Comparison of ENCODE assay signal across 9 cellular contexts in the genomic region with DNA sequence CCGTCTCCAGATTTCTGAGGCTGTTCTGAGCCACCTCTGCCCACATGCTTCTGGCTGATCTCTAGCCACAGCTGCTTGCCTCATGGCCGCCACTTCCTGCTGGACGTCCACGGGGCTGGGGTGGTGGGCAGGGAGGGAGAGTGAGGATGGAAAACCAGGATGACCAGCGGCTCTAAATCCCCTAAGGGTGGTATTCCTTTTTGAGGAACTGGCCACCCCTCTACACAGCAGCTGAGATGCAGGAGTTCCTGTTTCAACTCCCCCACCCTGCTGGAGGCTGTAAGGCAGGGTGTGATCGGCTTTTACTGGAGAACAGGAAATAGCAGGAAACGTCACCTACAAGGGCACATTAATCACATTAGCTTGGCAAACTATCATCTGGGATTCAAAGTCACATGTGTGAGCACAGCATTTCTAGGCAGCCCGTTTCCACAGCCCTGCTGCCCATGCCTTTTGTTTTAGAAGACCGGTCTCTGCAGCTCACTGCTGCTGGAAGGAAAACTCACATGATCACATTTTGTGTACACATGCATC.
DNase-seq lines count a peak whose midpoint lies in the region; ATAC-seq and TF ChIP-seq lines count a peak whose summit lies in the region.
"Had no signal": no experiment of that assay in that cellular context is flagged by ENCODE, and none has a peak within 500 bp of the region (broad histone marks: within the 10 kb centered on the region; RNA-seq: fewer than 3 reads in every experiment).

No MANE protein-coding gene starts in this region.

- TF ChIP-seq CTCF in mucosa of descending colon (IDR thresholded peaks at IDR 0.05), result no peak

- H3K9me3 Mint-ChIP-seq in dendritic cell treated with granulocyte-macrophage colony-stimulating factor and Interleukin-4, amounts not matched to agents 40 ng/mL and 50 ng/mL, for 4 days, result peaks cover 13% of the 10 kb centered on the region
- peaks cover 11% of the 10 kb centered on the region for H3K9me3 Mint-ChIP-seq in activated T-helper 1 cell treated with anti-CD3 and anti-CD28 coated beads, Interleukin-12 subunit alpha, Interleukin-12 subunit beta, Interleukin-2, Interleukin-4 antibody, amounts not matched to agents 30 ng/mL and 10 ng/mL and 1 ng/mL, durations not matched to agents 14 hours and 24 hours and 36 hours

- H3K27ac ChIP-seq in BLaER1 treated with 17β-estradiol and CSF1 and Interleukin-3, amounts not matched to agents 10 nM and 100 nM, result peak overlapping the region in 5 of 11 experiments; percentile 22 to 78 (median 55); a peak in 7 of 22 replicates

- intact Hi-C loops in dendritic cell treated with granulocyte-macrophage colony-stimulating factor and Interleukin-4, amounts not matched to agents 40 ng/mL and 50 ng/mL, for 4 days (cut with micrococcal nuclease), result loop anchor here (10.0 kb wide), 1 partner anchor 458 kb away; the partner anchor contains the start of gene CDYL
- intact Hi-C loops in mucosa of descending colon (cut with DNase I, micrococcal nuclease), result no loop called here
- intact Hi-C loops in activated T-helper 1 cell treated with anti-CD3 and anti-CD28 coated beads, Interleukin-12 subunit alpha, Interleukin-12 subunit beta, Interleukin-2, Interleukin-4 antibody, amounts not matched to agents 30 ng/mL and 10 ng/mL and 1 ng/mL, durations not matched to agents 14 hours and 24 hours and 36 hours (cut with micrococcal nuclease), result no loop called here

- no peaks in the 10 kb centered on the region for H3K36me3 Mint-ChIP-seq in dendritic cell treated with granulocyte-macrophage colony-stimulating factor and Interleukin-4, amounts not matched to agents 40 ng/mL and 50 ng/mL, for 4 days (ENCODE audit: low read depth)
- no peaks in the 10 kb centered on the region for H3K36me3 Mint-ChIP-seq in activated T-helper 1 cell treated with anti-CD3 and anti-CD28 coated beads, Interleukin-12 subunit alpha, Interleukin-12 subunit beta, Interleukin-2, Interleukin-4 antibody, amounts not matched to agents 30 ng/mL and 10 ng/mL and 1 ng/mL, durations not matched to agents 14 hours and 24 hours and 36 hours (ENCODE audit: low read depth)
- H3K36me3 Mint-ChIP-seq: activated naive CD8-positive, alpha-beta T cell had no signal

- H3K27me3 Mint-ChIP-seq in dendritic cell treated with granulocyte-macrophage colony-stimulating factor and Interleukin-4, amounts not matched to agents 40 ng/mL and 50 ng/mL, for 4 days, result no peaks in the 10 kb centered on the region
- H3K27me3 Mint-ChIP-seq in activated T-helper 1 cell treated with anti-CD3 and anti-CD28 coated beads, Interleukin-12 subunit alpha, Interleukin-12 subunit beta, Interleukin-2, Interleukin-4 antibody, amounts not matched to agents 30 ng/mL and 10 ng/mL and 1 ng/mL, durations not matched to agents 14 hours and 24 hours and 36 hours (ENCODE audit: insufficient read depth), result peaks cover 9% of the 10 kb centered on the region

- no peaks in the 10 kb centered on the region for H4K20me1 ChIP-seq in BLaER1 treated with 17β-estradiol and CSF1 and Interleukin-3, amounts not matched to agents 10 nM and 100 nM

- peak; percentile 4 for DNase-seq in NCI-H510A (lab: John Stamatoyannopoulos, UW)
- peak; percentile 61 to 80 (median 67) for DNase-seq in mucosa of descending colon
- no peak for DNase-seq in NCI-H187 (lab: John Stamatoyannopoulos, UW)
- no peak for DNase-seq in activated T-helper 1 cell treated with anti-CD3 and anti-CD28 coated beads, Interleukin-12 subunit alpha, Interleukin-12 subunit beta, Interleukin-2, Interleukin-4 antibody, amounts not matched to agents 30 ng/mL and 10 ng/mL and 1 ng/mL, durations not matched to agents 14 hours and 24 hours and 36 hours (ENCODE audit: low spot score)
- DNase-seq in activated CD4-positive, alpha-beta T cell treated with anti-CD3 and anti-CD28 coated beads, Interleukin-2, amount 50 U/mL, for 4 hours, result no peak

- no peaks in the 10 kb centered on the region for H3K27me3 ChIP-seq in BLaER1 treated with 17β-estradiol and CSF1 and Interleukin-3, amounts not matched to agents 10 nM and 100 nM

- ATAC-seq in mucosa of descending colon, result peak; percentile 80
- ATAC-seq in GM18517 (IDR thresholded peaks at IDR 0.05; ENCODE audit: unreplicated experiment), result no peak

- H3K4me1 Mint-ChIP-seq in dendritic cell treated with granulocyte-macrophage colony-stimulating factor and Interleukin-4, amounts not matched to agents 40 ng/mL and 50 ng/mL, for 4 days (ENCODE audit: low read depth), result peaks cover 50% of the 10 kb centered on the region
- no peaks in the 10 kb centered on the region for H3K4me1 Mint-ChIP-seq in activated T-helper 1 cell treated with anti-CD3 and anti-CD28 coated beads, Interleukin-12 subunit alpha, Interleukin-12 subunit beta, Interleukin-2, Interleukin-4 antibody, amounts not matched to agents 30 ng/mL and 10 ng/mL and 1 ng/mL, durations not matched to agents 14 hours and 24 hours and 36 hours (ENCODE audit: low read depth)

- H3K4me2 ChIP-seq in BLaER1 treated with 17β-estradiol and CSF1 and Interleukin-3, amounts not matched to agents 10 nM and 100 nM, result peak overlapping the region in 6 of 11 experiments; percentile 26 to 85 (median 69); a peak in 12 of 22 replicates

- H3K4me3 Mint-ChIP-seq in dendritic cell treated with granulocyte-macrophage colony-stimulating factor and Interleukin-4, amounts not matched to agents 40 ng/mL and 50 ng/mL, for 4 days, result peak overlapping the region; percentile 30
- no peak overlapping the region for H3K4me3 Mint-ChIP-seq in activated T-helper 1 cell treated with anti-CD3 and anti-CD28 coated beads, Interleukin-12 subunit alpha, Interleukin-12 subunit beta, Interleukin-2, Interleukin-4 antibody, amounts not matched to agents 30 ng/mL and 10 ng/mL and 1 ng/mL, durations not matched to agents 14 hours and 24 hours and 36 hours
- H3K4me3 Mint-ChIP-seq: activated naive CD8-positive, alpha-beta T cell had no signal

- peaks cover 17 to 25% (median 20%) of the 10 kb centered on the region in 11 experiments for H3K9me3 ChIP-seq in BLaER1 treated with 17β-estradiol and CSF1 and Interleukin-3, amounts not matched to agents 10 nM and 100 nM (replicated peaks in 1 of 11)
- peaks cover 9% of the 10 kb centered on the region for H3K9me3 ChIP-seq in mucosa of descending colon

- peaks cover 0 to 58% (median 19%) of the 10 kb centered on the region in 10 experiments; a peak in 14 of 20 replicates for H3K4me1 ChIP-seq in BLaER1 treated with 17β-estradiol and CSF1 and Interleukin-3, amounts not matched to agents 10 nM and 100 nM
- H3K4me1 ChIP-seq in mucosa of descending colon (ENCODE audit: low read depth), result peaks cover 37% of the 10 kb centered on the region

- peak overlapping the region; percentile 92 for H3K27ac Mint-ChIP-seq in dendritic cell treated with granulocyte-macrophage colony-stimulating factor and Interleukin-4, amounts not matched to agents 40 ng/mL and 50 ng/mL, for 4 days
- no peak overlapping the region for H3K27ac Mint-ChIP-seq in activated T-helper 1 cell treated with anti-CD3 and anti-CD28 coated beads, Interleukin-12 subunit alpha, Interleukin-12 subunit beta, Interleukin-2, Interleukin-4 antibody, amounts not matched to agents 30 ng/mL and 10 ng/mL and 1 ng/mL, durations not matched to agents 14 hours and 24 hours and 36 hours
- H3K27ac Mint-ChIP-seq: activated naive CD8-positive, alpha-beta T cell had no signal

- peak overlapping the region in 3 of 11 experiments; percentile 44 to 57 (median 44); a peak in 5 of 22 replicates for H3K9ac ChIP-seq in BLaER1 treated with 17β-estradiol and CSF1 and Interleukin-3, amounts not matched to agents 10 nM and 100 nM

- H3K4me3 ChIP-seq in BLaER1 treated with 17β-estradiol and CSF1 and Interleukin-3, amounts not matched to agents 10 nM and 100 nM, result peak overlapping the region in 1 of 10 experiments; percentile 8; a peak in 2 of 20 replicates
- H3K4me3 ChIP-seq in mucosa of descending colon, result no peak overlapping the region

- H3K36me3 ChIP-seq in BLaER1 treated with 17β-estradiol and CSF1 and Interleukin-3, amounts not matched to agents 10 nM and 100 nM, result no peaks in the 10 kb centered on the region
- H3K36me3 ChIP-seq in mucosa of descending colon (ENCODE audit: low read depth), result no peaks in the 10 kb centered on the region

Comparison
In these comparisons a context has a peak if more than half of its experiments do, and no peak if none do; other contexts are left out.
1. DNase-seq: peak in NCI-H510A (single experiment) and mucosa of descending colon (3 of 3); none in NCI-H187 (0 of 2), activated T-helper 1 cell treated with anti-CD3 and anti-CD28 coated beads, Interleukin-12 subunit alpha, Interleukin-12 subunit beta, Interleukin-2, Interleukin-4 antibody, amounts not matched to agents 30 ng/mL and 10 ng/mL and 1 ng/mL, durations not matched to agents 14 hours and 24 hours and 36 hours (single experiment) and activated CD4-positive, alpha-beta T cell treated with anti-CD3 and anti-CD28 coated beads, Interleukin-2, amount 50 U/mL, for 4 hours (0 of 2).